13 cellular contexts compared by ENCODE assay signal in the genomic region with DNA sequence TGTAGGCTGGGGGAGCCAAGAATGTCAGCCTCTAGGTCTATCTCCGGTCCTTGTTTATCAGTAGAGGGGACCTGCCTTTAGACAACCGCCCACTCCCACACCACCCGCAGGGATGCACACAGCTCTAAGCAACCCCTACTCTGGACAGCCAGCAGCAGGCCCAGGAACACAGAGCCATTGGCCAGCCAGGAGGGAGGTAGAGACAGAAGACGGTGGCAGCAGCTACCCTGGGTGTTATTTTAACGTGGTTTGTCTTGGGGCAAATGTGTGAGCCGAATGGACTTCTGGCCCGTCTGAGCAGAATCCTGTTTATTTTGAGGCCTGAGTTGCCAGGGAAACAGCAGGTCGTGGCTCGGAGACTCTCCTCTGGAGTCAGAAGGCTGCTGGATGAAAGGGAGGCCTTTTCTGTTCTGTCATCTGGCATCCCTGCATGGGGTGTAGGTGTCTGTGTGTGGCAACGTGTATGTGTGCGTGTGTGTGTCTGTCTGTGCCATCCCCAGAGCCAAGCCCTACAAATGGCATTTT. TPM values are rescaled to one million over a fixed set of nuclear protein-coding genes. Genes with fewer than 3 reads are reported as not detected.
DNase-seq lines count a peak whose midpoint lies in the region; ATAC-seq and TF ChIP-seq lines count a peak whose summit lies in the region.
"Had no signal": no experiment of that assay in that cellular context is flagged by ENCODE, and none has a peak within 500 bp of the region (broad histone marks: within the 10 kb centered on the region; RNA-seq: fewer than 3 reads in every experiment).

No MANE protein-coding gene starts in this region.

- H3K27me3 ChIP-seq in H9 (ENCODE audit: insufficient read depth, low read length) (no peaks in the 10 kb centered on the region), iPS-20b (ENCODE audit: insufficient read depth, low read length) (no peaks in the 10 kb centered on the region), rectal smooth muscle tissue (ENCODE audit: control insufficient read depth, insufficient read depth, low read length) (no peaks in the 10 kb centered on the region)

- intact Hi-C loops in MCF 10A (cut with micrococcal nuclease): no loop called here
- intact Hi-C loops in activated T-helper 2 cell treated with anti-CD3 and anti-CD28 coated beads, Interferon-gamma antibody, Interleukin-2, Interleukin-4, amounts not matched to agents 10 μg/mL and 5 μg/mL and 100 μg/mL, durations not matched to agents 14 hours and 24 hours and 36 hours (cut with micrococcal nuclease): no loop called here

- POLR2A ChIA-PET in MCF 10A (lab: Yijun Ruan, JAX): interaction anchor here (0.6 to 4.6 kb wide), 12 partner anchors 9 to 458 kb away, joined by 3 to 23 read pairs (median 4); no protein-coding TSS in a partner anchor

- WGBS in H9 (ENCODE audit: extremely low coverage, insufficient read length, low lambda C conversion rate): no CpG with 5 or more reads among the region's 11 CpGs

- H2BK20ac ChIP-seq in H9 (ENCODE audit: low read depth, low read length, poor library complexity, severe bottlenecking): no peak overlapping the region

- no peak overlapping the region for H3K4me3 ChIP-seq in iPS-20b (ENCODE audit: low read length)
- no peak overlapping the region for H3K4me3 ChIP-seq in rectal smooth muscle tissue (ENCODE audit: low read length)
- H3K4me3 ChIP-seq: GM12878 had no signal

- H3K36me3 Mint-ChIP-seq in H9 (ENCODE audit: insufficient read depth in 1 of 3, low read depth in 3 of 3) (peaks cover 0 to 3% (median 0%) of the 10 kb centered on the region in 3 experiments; a peak in 1 of 7 replicates), MCF 10A (ENCODE audit: insufficient read depth, unreplicated experiment) (no peaks in the 10 kb centered on the region)
- H3K36me3 Mint-ChIP-seq in activated T-helper 2 cell treated with anti-CD3 and anti-CD28 coated beads, Interferon-gamma antibody, Interleukin-2, Interleukin-4, amounts not matched to agents 10 μg/mL and 5 μg/mL and 100 μg/mL, durations not matched to agents 14 hours and 24 hours and 36 hours (ENCODE audit: low read depth): no peaks in the 10 kb centered on the region
- H3K36me3 Mint-ChIP-seq: CD4-positive, alpha-beta memory T cell had no signal

- no peak overlapping the region for H3K18ac ChIP-seq in H9 (ENCODE audit: insufficient read length, low read depth, low read length)

- no peak overlapping the region for H4K5ac ChIP-seq in H9 (ENCODE audit: insufficient read length, low read depth, low read length)

- H3K27ac ChIP-seq in H9 (ENCODE audit: insufficient read length, low read depth, low read length) (no peak overlapping the region), iPS-20b (ENCODE audit: low read length) (peak overlapping the region; percentile 14), rectal smooth muscle tissue (ENCODE audit: low read depth, low read length) (peak overlapping the region; percentile 65)

- H4K8ac ChIP-seq in H9 (replicated peaks; ENCODE audit: insufficient read length, low read depth, low read length): no peak overlapping the region

- H3K27me3 Mint-ChIP-seq in H9 (ENCODE audit: low read depth): no peaks in the 10 kb centered on the region
- no peaks in the 10 kb centered on the region for H3K27me3 Mint-ChIP-seq in MCF 10A (ENCODE audit: insufficient read depth, unreplicated experiment)
- H3K27me3 Mint-ChIP-seq in activated T-helper 2 cell treated with anti-CD3 and anti-CD28 coated beads, Interferon-gamma antibody, Interleukin-2, Interleukin-4, amounts not matched to agents 10 μg/mL and 5 μg/mL and 100 μg/mL, durations not matched to agents 14 hours and 24 hours and 36 hours (ENCODE audit: low read depth): peaks cover 5% of the 10 kb centered on the region

- peaks cover 53 to 54% of the 10 kb centered on the region in 2 experiments for H3K4me1 Mint-ChIP-seq in H9
- peaks cover 41% of the 10 kb centered on the region for H3K4me1 Mint-ChIP-seq in MCF 10A (ENCODE audit: insufficient read depth, unreplicated experiment)
- H3K4me1 Mint-ChIP-seq in activated T-helper 2 cell treated with anti-CD3 and anti-CD28 coated beads, Interferon-gamma antibody, Interleukin-2, Interleukin-4, amounts not matched to agents 10 μg/mL and 5 μg/mL and 100 μg/mL, durations not matched to agents 14 hours and 24 hours and 36 hours (ENCODE audit: low read depth): no peaks in the 10 kb centered on the region
- H3K4me1 Mint-ChIP-seq: CD4-positive, alpha-beta memory T cell had no signal

- CTCF ChIA-PET in MCF 10A (lab: Yijun Ruan, JAX): interaction anchor here (0.7 to 52.5 kb wide), 16 partner anchors 11 to 85 kb away, joined by 3 to 1243 read pairs (median 4); no protein-coding TSS in a partner anchor

- no peak overlapping the region for H2BK5ac ChIP-seq in H9 (ENCODE audit: insufficient read length, low read length)

- no peak overlapping the region for H3K4ac ChIP-seq in H9 (ENCODE audit: low read depth, low read length)

- no peak overlapping the region for H2AK5ac ChIP-seq in H9 (ENCODE audit: insufficient read length, low read length)

- TF ChIP-seq CTCF in H9 (conservative IDR thresholded peaks at IDR 0.05) (no peak), MCF 10A (IDR thresholded peaks at IDR 0.05; ENCODE audit: unreplicated experiment) (no peak), GM20000 (IDR thresholded peaks at IDR 0.05; ENCODE audit: extremely low read depth, missing control alignments) (no peak)

- no TSS peak for BruUV-seq in MCF 10A (replicated peaks; lab: Mats Ljungman, UMichigan)

- no peaks in the 10 kb centered on the region for H3K79me2 ChIP-seq in H9 (ENCODE audit: insufficient read depth, low read length)

- no peak overlapping the region for H2BK120ac ChIP-seq in H9 (ENCODE audit: low read depth, low read length, poor library complexity, severe bottlenecking)

- no peaks in the 10 kb centered on the region for H3K79me1 ChIP-seq in H9 (ENCODE audit: insufficient read depth, low read depth, low read length, poor library complexity, severe bottlenecking)

- H3K23ac ChIP-seq in H9 (ENCODE audit: insufficient read length, low read depth, low read length): no peak overlapping the region

- H2BK15ac ChIP-seq in H9 (ENCODE audit: low read depth, low read length): no peak overlapping the region

- no peaks in the 10 kb centered on the region for H3K9me3 ChIP-seq in H9 (ENCODE audit: control insufficient read depth, low read depth, low read length)
- H3K9me3 ChIP-seq in iPS-20b (ENCODE audit: insufficient read depth, low read depth, low read length): no peaks in the 10 kb centered on the region

- H3K9ac ChIP-seq in H9 (ENCODE audit: extremely low read depth, insufficient read length, low read length): no peak overlapping the region
- peak overlapping the region; percentile 47; the same call in 1 of the 2 replicates for H3K9ac ChIP-seq in iPS-20b (ENCODE audit: low read depth, low read length)
- no peak overlapping the region for H3K9ac ChIP-seq in rectal smooth muscle tissue (ENCODE audit: low read length)

- peaks cover 19% of the 10 kb centered on the region; the same call in 1 of the 2 replicates for H3K4me1 ChIP-seq in H9 (ENCODE audit: insufficient read depth, low read length)
- H3K4me1 ChIP-seq in iPS-20b (ENCODE audit: insufficient read depth, low read length): peaks cover 28% of the 10 kb centered on the region
- H3K4me1 ChIP-seq in rectal smooth muscle tissue (ENCODE audit: control insufficient read depth, insufficient read depth, low read length): peaks cover 22% of the 10 kb centered on the region

- no peak for ATAC-seq in GM18517 (IDR thresholded peaks at IDR 0.05; ENCODE audit: unreplicated experiment)
- ATAC-seq: GM12878 had no signal

- no peak overlapping the region for H3K4me2 ChIP-seq in H9 (ENCODE audit: insufficient read depth, insufficient read length, low read length)

- no peaks in the 10 kb centered on the region for H4K20me1 ChIP-seq in H9 (ENCODE audit: control insufficient read depth, insufficient read depth, insufficient read length)

- no peaks in the 10 kb centered on the region for H3K23me2 ChIP-seq in H9 (ENCODE audit: insufficient read length, low read depth, low read length, poor library complexity, severe bottlenecking)

- H3K9me3 Mint-ChIP-seq in H9: no peaks in the 10 kb centered on the region
- no peaks in the 10 kb centered on the region for H3K9me3 Mint-ChIP-seq in MCF 10A (ENCODE audit: unreplicated experiment)
- H3K9me3 Mint-ChIP-seq in activated T-helper 2 cell treated with anti-CD3 and anti-CD28 coated beads, Interferon-gamma antibody, Interleukin-2, Interleukin-4, amounts not matched to agents 10 μg/mL and 5 μg/mL and 100 μg/mL, durations not matched to agents 14 hours and 24 hours and 36 hours: no peaks in the 10 kb centered on the region
- H3K9me3 Mint-ChIP-seq: activated T-cell treated with anti-CD3 and anti-CD28 coated beads, Interleukin-2, amount 50 U/mL, for 24 hours; CD4-positive, alpha-beta memory T cell; dendritic cell treated with granulocyte-macrophage colony-stimulating factor and Interleukin-4, amounts not matched to agents 40 ng/mL and 50 ng/mL, for 4 days had no signal

- no peak overlapping the region for H4K91ac ChIP-seq in H9 (ENCODE audit: insufficient read length, low read depth, low read length)

- no peak overlapping the region for H3T11ph ChIP-seq in H9 (ENCODE audit: low read length)

- H2AFZ ChIP-seq in H9 (ENCODE audit: low read length): no peak overlapping the region

- H3K27ac Mint-ChIP-seq in H9 (peak overlapping the region; percentile 93 to 98 (median 93); a peak in 6 of 7 replicates), MCF 10A (ENCODE audit: low read depth, unreplicated experiment) (peak overlapping the region; percentile 70)
- no peak overlapping the region for H3K27ac Mint-ChIP-seq in activated T-helper 2 cell treated with anti-CD3 and anti-CD28 coated beads, Interferon-gamma antibody, Interleukin-2, Interleukin-4, amounts not matched to agents 10 μg/mL and 5 μg/mL and 100 μg/mL, durations not matched to agents 14 hours and 24 hours and 36 hours
- H3K27ac Mint-ChIP-seq: activated T-cell treated with anti-CD3 and anti-CD28 coated beads, Interleukin-2, amount 50 U/mL, for 24 hours; CD4-positive, alpha-beta memory T cell; dendritic cell treated with granulocyte-macrophage colony-stimulating factor and Interleukin-4, amounts not matched to agents 40 ng/mL and 50 ng/mL, for 4 days had no signal

- H2BK12ac ChIP-seq in H9 (ENCODE audit: insufficient read length, low read depth, low read length): no peak overlapping the region

- peak overlapping the region; percentile 62; the same call in 1 of the 2 replicates for H3K14ac ChIP-seq in H9 (ENCODE audit: insufficient read depth, low read length)

- H3K36me3 ChIP-seq in iPS-20b (ENCODE audit: insufficient read depth, low read depth, low read length) (no peaks in the 10 kb centered on the region), rectal smooth muscle tissue (ENCODE audit: control insufficient read depth, insufficient read depth, low read length) (no peaks in the 10 kb centered on the region)

- H3K56ac ChIP-seq in H9 (ENCODE audit: insufficient read length, low read depth, low read length): no peak overlapping the region

- H3K4me3 Mint-ChIP-seq in H9 (no peak overlapping the region), MCF 10A (ENCODE audit: unreplicated experiment) (peak overlapping the region; percentile 7)
- no peak overlapping the region for H3K4me3 Mint-ChIP-seq in activated T-helper 2 cell treated with anti-CD3 and anti-CD28 coated beads, Interferon-gamma antibody, Interleukin-2, Interleukin-4, amounts not matched to agents 10 μg/mL and 5 μg/mL and 100 μg/mL, durations not matched to agents 14 hours and 24 hours and 36 hours (ENCODE audit: low read depth)
- H3K4me3 Mint-ChIP-seq: activated T-cell treated with anti-CD3 and anti-CD28 coated beads, Interleukin-2, amount 50 U/mL, for 24 hours; CD4-positive, alpha-beta memory T cell; dendritic cell treated with granulocyte-macrophage colony-stimulating factor and Interleukin-4, amounts not matched to agents 40 ng/mL and 50 ng/mL, for 4 days had no signal

- no peak for DNase-seq in H9
- peak; percentile 43 for DNase-seq in MCF 10A (ENCODE audit: unreplicated experiment)
- no peak for DNase-seq in activated T-helper 2 cell treated with anti-CD3 and anti-CD28 coated beads, Interferon-gamma antibody, Interleukin-2, Interleukin-4, amounts not matched to agents 10 μg/mL and 5 μg/mL and 100 μg/mL, durations not matched to agents 14 hours and 24 hours and 36 hours (ENCODE audit: low spot score)
- DNase-seq in GM20000 (ENCODE audit: low spot score): no peak
- no peak for DNase-seq in cerebellar nuclear complex (lab: John Stamatoyannopoulos, UW)
- DNase-seq: activated T-cell treated with anti-CD3 and anti-CD28 coated beads, Interleukin-2, amount 50 U/mL, for 24 hours; CD4-positive, alpha-beta memory T cell; NCI-H1436 treated with DMSO at 0.1 percent for 48 hours had no signal

RNA-seq across cellular contexts. Expression of a gene that starts 0.4 kb away (rescaled TPM):
- total RNA-seq in H9 (2021) (3.2 and 4.6 TPM in 2 replicates), MCF 10A (2022) (0.34 and 0.65 TPM in 2 replicates)
- total RNA-seq in activated T-helper 2 cell treated with anti-CD3 and anti-CD28 coated beads, Interferon-gamma antibody, Interleukin-2, Interleukin-4, amounts not matched to agents 10 μg/mL and 5 μg/mL and 100 μg/mL, durations not matched to agents 14 hours and 24 hours and 36 hours: not detected in 2 replicates
- total RNA-seq: CD4-positive, alpha-beta memory T cell; GM12878 had no signal
